ENCODE assay signal across 25 cellular contexts in genomic region chrX:27889878-27890277, GRCh38.
"Had no signal": no experiment of that assay in that cellular context is flagged by ENCODE, and none has a peak within 500 bp of the region (broad histone marks: within the 10 kb centered on the region; RNA-seq: fewer than 3 reads in every experiment).

No MANE protein-coding gene starts in this region.

- H3K27ac Mint-ChIP-seq: activated B cell treated with CpG ODN at 0.5 μM for 24 hours; activated CD4-positive, alpha-beta T cell treated with anti-CD3 and anti-CD28 coated beads for 36 hours; activated naive CD8-positive, alpha-beta T cell treated with anti-CD3 and anti-CD28 coated beads, Interleukin-2, amount 10 ng/mL, durations not matched to agents 7 days and 5 days; activated T-helper 2 cell treated with anti-CD3 and anti-CD28 coated beads, Interferon-gamma antibody, Interleukin-2, Interleukin-4, amounts not matched to agents 10 μg/mL and 5 μg/mL and 100 μg/mL, durations not matched to agents 14 hours and 24 hours and 36 hours; endodermal cell; naive B cell; stimulated activated effector memory CD8-positive, alpha-beta T cell treated with anti-CD3 and anti-CD28 coated beads, Interleukin-12 subunit alpha, Interleukin-12 subunit beta, amount 100 ng/mL, for 72 hours; stimulated activated naive CD8-positive, alpha-beta T cell treated with anti-CD3 and anti-CD28 coated beads, Interleukin-15, amount 100 ng/mL, for 72 hours had no signal

- H3K27me3 ChIP-seq: tibial artery had no signal

- ATAC-seq: activated CD4-positive, alpha-beta T cell treated with anti-CD3 and anti-CD28 coated beads for 36 hours; activated T-cell treated with anti-CD3 and anti-CD28 coated beads, Interleukin-2, amount 50 U/mL, for 4 hours; left lobe of liver; lower lobe of right lung; right lobe of liver; stimulated activated effector memory CD8-positive, alpha-beta T cell treated with anti-CD3 and anti-CD28 coated beads, Interleukin-12 subunit alpha, Interleukin-12 subunit beta, amount 100 ng/mL, for 72 hours; stimulated activated naive CD8-positive, alpha-beta T cell treated with anti-CD3 and anti-CD28 coated beads, Interleukin-15, amount 100 ng/mL, for 72 hours had no signal

- H3K9me3 ChIP-seq: lower lobe of right lung, right lobe of liver, tibial artery had no signal

- H3K36me3 ChIP-seq: lower lobe of right lung, right lobe of liver, tibial artery had no signal

- H3K27ac ChIP-seq: coronary artery, epithelial cell of prostate, lower lobe of right lung, parathyroid adenoma, right lobe of liver, tibial artery had no signal

- H3K36me3 Mint-ChIP-seq: activated naive CD8-positive, alpha-beta T cell treated with anti-CD3 and anti-CD28 coated beads, Interleukin-2, amount 10 ng/mL, durations not matched to agents 7 days and 5 days; naive B cell; stimulated activated effector memory CD8-positive, alpha-beta T cell treated with anti-CD3 and anti-CD28 coated beads, Interleukin-12 subunit alpha, Interleukin-12 subunit beta, amount 100 ng/mL, for 72 hours had no signal

- H2AFZ ChIP-seq: parathyroid adenoma had no signal

- DNase-seq: activated B cell treated with CpG ODN at 0.5 μM for 24 hours; activated CD4-positive, alpha-beta T cell treated with anti-CD3 and anti-CD28 coated beads for 36 hours; activated CD4-positive, alpha-beta T cell treated with anti-CD3 and anti-CD28 coated beads, Interleukin-2, amount 50 U/mL, for 4 hours; activated CD8-positive, alpha-beta memory T cell treated with anti-CD3 and anti-CD28 coated beads for 24 hours; activated CD8-positive, alpha-beta memory T cell treated with anti-CD3 and anti-CD28 coated beads, Interleukin-2, amount 50 U/mL, for 48 hours; activated naive CD4-positive, alpha-beta T cell treated with Interleukin-2 at 50 U/mL for 16 hours; activated naive CD8-positive, alpha-beta T cell treated with anti-CD3 and anti-CD28 coated beads, Interleukin-2, amount 10 ng/mL, durations not matched to agents 7 days and 5 days; activated T-cell treated with anti-CD3 and anti-CD28 coated beads, Interleukin-2, amount 50 U/mL, for 4 hours; amygdala; cerebellar nuclear complex; endodermal cell; lower lobe of right lung; naive B cell; nucleus accumbens; right lobe of liver; small intestine; stimulated activated CD4-positive, alpha-beta T cell treated with anti-CD3 and anti-CD28 coated beads, Interleukin-2, amount 100 ng/mL, for 24 hours; stimulated activated naive CD8-positive, alpha-beta T cell treated with anti-CD3 and anti-CD28 coated beads, Interleukin-15, amount 100 ng/mL, for 72 hours; tibial artery had no signal

- H3K27me3 Mint-ChIP-seq: activated B cell treated with CpG ODN at 0.5 μM for 24 hours; activated CD4-positive, alpha-beta T cell treated with anti-CD3 and anti-CD28 coated beads for 36 hours; activated naive CD8-positive, alpha-beta T cell treated with anti-CD3 and anti-CD28 coated beads, Interleukin-2, amount 10 ng/mL, durations not matched to agents 7 days and 5 days; naive B cell; stimulated activated naive CD8-positive, alpha-beta T cell treated with anti-CD3 and anti-CD28 coated beads, Interleukin-15, amount 100 ng/mL, for 72 hours had no signal

- H3K9ac ChIP-seq: parathyroid adenoma had no signal

- H3K4me1 ChIP-seq: lower lobe of right lung, parathyroid adenoma, right lobe of liver, tibial artery had no signal

- H3K4me1 Mint-ChIP-seq: activated B cell treated with CpG ODN at 0.5 μM for 24 hours; activated CD4-positive, alpha-beta T cell treated with anti-CD3 and anti-CD28 coated beads for 36 hours; activated naive CD8-positive, alpha-beta T cell treated with anti-CD3 and anti-CD28 coated beads, Interleukin-2, amount 10 ng/mL, durations not matched to agents 7 days and 5 days; endodermal cell; naive B cell; stimulated activated effector memory CD8-positive, alpha-beta T cell treated with anti-CD3 and anti-CD28 coated beads, Interleukin-12 subunit alpha, Interleukin-12 subunit beta, amount 100 ng/mL, for 72 hours; stimulated activated naive CD8-positive, alpha-beta T cell treated with anti-CD3 and anti-CD28 coated beads, Interleukin-15, amount 100 ng/mL, for 72 hours had no signal

- H3K4me3 Mint-ChIP-seq: activated B cell treated with CpG ODN at 0.5 μM for 24 hours; activated CD4-positive, alpha-beta T cell treated with anti-CD3 and anti-CD28 coated beads for 36 hours; activated naive CD8-positive, alpha-beta T cell treated with anti-CD3 and anti-CD28 coated beads, Interleukin-2, amount 10 ng/mL, durations not matched to agents 7 days and 5 days; activated T-cell treated with anti-CD3 and anti-CD28 coated beads, Interleukin-2, amount 50 U/mL, for 4 hours; endodermal cell; naive B cell; stimulated activated effector memory CD8-positive, alpha-beta T cell treated with anti-CD3 and anti-CD28 coated beads, Interleukin-12 subunit alpha, Interleukin-12 subunit beta, amount 100 ng/mL, for 72 hours; stimulated activated naive CD8-positive, alpha-beta T cell treated with anti-CD3 and anti-CD28 coated beads, Interleukin-15, amount 100 ng/mL, for 72 hours had no signal

- H3K9me3 Mint-ChIP-seq: activated B cell treated with CpG ODN at 0.5 μM for 24 hours; activated naive CD8-positive, alpha-beta T cell treated with anti-CD3 and anti-CD28 coated beads, Interleukin-2, amount 10 ng/mL, durations not matched to agents 7 days and 5 days; activated T-helper 2 cell treated with anti-CD3 and anti-CD28 coated beads, Interferon-gamma antibody, Interleukin-2, Interleukin-4, amounts not matched to agents 10 μg/mL and 5 μg/mL and 100 μg/mL, durations not matched to agents 14 hours and 24 hours and 36 hours; stimulated activated naive CD8-positive, alpha-beta T cell treated with anti-CD3 and anti-CD28 coated beads, Interleukin-15, amount 100 ng/mL, for 72 hours had no signal

- H3K4me3 ChIP-seq: coronary artery, lower lobe of right lung, right lobe of liver, tibial artery had no signal

- H3K79me2 ChIP-seq: parathyroid adenoma had no signal
